Comparison of ENCODE assay signal across 1 cellular context in the genomic region with DNA sequence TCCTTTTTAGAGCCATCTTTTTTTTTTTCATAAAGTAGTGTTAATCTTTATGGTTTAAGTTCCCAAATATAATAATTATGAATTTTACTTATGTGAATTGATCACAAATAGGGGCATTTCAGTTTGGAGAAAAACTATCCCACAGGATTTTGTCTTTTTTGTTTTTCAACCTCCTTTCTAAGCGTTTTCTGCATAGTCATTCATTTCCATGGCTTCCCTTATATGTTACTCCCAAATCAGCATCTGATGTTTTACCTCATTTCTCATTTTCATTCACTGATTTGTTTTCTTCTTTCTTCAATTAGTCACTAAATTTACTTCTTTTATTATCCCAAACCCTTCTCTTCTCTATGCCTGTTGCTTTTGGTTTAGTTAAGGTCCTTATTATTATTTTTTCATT.
TF ChIP-seq lines count a peak whose summit lies in the region.

No MANE protein-coding gene starts in this region.

TF ChIP-seq in GM23338, 12 proteins besides CTCF, POLR2A, EP300 and RAD21 (continued from another document):
- TF ChIP-seq, protein P1, sequence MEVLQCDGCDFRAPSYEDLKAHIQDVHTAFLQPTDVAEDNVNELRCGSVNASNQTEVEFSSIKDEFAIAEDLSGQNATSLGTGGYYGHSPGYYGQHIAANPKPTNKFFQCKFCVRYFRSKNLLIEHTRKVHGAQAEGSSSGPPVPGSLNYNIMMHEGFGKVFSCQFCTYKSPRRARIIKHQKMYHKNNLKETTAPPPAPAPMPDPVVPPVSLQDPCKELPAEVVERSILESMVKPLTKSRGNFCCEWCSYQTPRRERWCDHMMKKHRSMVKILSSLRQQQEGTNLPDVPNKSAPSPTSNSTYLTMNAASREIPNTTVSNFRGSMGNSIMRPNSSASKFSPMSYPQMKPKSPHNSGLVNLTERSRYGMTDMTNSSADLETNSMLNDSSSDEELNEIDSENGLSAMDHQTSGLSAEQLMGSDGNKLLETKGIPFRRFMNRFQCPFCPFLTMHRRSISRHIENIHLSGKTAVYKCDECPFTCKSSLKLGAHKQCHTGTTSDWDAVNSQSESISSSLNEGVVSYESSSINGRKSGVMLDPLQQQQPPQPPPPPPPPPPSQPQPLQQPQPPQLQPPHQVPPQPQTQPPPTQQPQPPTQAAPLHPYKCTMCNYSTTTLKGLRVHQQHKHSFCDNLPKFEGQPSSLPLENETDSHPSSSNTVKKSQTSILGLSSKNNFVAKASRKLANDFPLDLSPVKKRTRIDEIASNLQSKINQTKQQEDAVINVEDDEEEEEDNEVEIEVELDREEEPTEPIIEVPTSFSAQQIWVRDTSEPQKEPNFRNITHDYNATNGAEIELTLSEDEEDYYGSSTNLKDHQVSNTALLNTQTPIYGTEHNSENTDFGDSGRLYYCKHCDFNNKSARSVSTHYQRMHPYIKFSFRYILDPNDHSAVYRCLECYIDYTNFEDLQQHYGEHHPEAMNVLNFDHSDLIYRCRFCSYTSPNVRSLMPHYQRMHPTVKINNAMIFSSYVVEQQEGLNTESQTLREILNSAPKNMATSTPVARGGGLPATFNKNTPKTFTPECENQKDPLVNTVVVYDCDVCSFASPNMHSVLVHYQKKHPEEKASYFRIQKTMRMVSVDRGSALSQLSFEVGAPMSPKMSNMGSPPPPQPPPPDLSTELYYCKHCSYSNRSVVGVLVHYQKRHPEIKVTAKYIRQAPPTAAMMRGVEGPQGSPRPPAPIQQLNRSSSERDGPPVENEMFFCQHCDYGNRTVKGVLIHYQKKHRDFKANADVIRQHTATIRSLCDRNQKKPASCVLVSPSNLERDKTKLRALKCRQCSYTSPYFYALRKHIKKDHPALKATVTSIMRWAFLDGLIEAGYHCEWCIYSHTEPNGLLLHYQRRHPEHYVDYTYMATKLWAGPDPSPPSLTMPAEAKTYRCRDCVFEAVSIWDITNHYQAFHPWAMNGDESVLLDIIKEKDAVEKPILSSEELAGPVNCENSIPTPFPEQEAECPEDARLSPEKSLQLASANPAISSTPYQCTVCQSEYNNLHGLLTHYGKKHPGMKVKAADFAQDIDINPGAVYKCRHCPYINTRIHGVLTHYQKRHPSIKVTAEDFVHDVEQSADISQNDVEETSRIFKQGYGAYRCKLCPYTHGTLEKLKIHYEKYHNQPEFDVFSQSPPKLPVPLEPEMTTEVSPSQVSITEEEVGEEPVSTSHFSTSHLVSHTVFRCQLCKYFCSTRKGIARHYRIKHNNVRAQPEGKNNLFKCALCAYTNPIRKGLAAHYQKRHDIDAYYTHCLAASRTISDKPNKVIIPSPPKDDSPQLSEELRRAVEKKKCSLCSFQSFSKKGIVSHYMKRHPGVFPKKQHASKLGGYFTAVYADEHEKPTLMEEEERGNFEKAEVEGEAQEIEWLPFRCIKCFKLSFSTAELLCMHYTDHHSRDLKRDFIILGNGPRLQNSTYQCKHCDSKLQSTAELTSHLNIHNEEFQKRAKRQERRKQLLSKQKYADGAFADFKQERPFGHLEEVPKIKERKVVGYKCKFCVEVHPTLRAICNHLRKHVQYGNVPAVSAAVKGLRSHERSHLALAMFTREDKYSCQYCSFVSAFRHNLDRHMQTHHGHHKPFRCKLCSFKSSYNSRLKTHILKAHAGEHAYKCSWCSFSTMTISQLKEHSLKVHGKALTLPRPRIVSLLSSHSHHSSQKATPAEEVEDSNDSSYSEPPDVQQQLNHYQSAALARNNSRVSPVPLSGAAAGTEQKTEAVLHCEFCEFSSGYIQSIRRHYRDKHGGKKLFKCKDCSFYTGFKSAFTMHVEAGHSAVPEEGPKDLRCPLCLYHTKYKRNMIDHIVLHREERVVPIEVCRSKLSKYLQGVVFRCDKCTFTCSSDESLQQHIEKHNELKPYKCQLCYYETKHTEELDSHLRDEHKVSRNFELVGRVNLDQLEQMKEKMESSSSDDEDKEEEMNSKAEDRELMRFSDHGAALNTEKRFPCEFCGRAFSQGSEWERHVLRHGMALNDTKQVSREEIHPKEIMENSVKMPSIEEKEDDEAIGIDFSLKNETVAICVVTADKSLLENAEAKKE (CRISPR knock-in tag; IDR thresholded peaks at IDR 0.05): no peak
- TF ChIP-seq ZNF114 (CRISPR knock-in tag; IDR thresholded peaks at IDR 0.05) (no peak), ZNF331 (CRISPR knock-in tag; IDR thresholded peaks at IDR 0.05; ENCODE audit: low read depth) (no peak), CREB1 (CRISPR knock-in tag; IDR thresholded peaks at IDR 0.05; ENCODE audit: low read depth) (no peak), EZH2phosphoT487 (IDR thresholded peaks at IDR 0.05; ENCODE audit: unreplicated experiment) (no peak)
